Comparison of ENCODE assay signal across 22 cellular contexts in the genomic region with DNA sequence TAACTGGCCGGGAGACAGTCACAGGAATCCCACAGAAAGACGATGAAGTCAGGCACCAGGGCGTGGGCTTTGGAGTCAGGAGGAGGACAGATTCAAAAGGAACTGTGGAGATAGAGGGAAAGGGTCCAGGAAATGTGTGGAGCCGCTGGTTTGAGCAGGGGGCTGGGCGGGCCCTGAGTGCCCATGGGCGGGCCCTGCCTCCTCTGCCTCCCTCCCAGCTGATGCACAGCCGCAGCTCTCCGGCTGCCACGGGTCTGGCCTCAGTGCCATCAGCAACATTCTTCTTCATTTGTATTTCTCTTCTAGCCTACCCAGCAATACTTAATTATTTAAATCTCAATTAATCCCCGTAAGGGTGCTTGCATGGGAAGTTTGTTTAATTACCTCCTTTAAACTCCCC.
"Had no signal": no experiment of that assay in that cellular context is flagged by ENCODE, and none has a peak within 500 bp of the region (broad histone marks: within the 10 kb centered on the region; RNA-seq: fewer than 3 reads in every experiment).

No MANE protein-coding gene starts in this region.

- H3K9me3 ChIP-seq: MG63, SJSA1 had no signal

- DNase-seq: Karpas-422, KG1, MG63, NCI-H1092, NCI-H1105 treated with DMSO at 0.1 percent for 48 hours, NCI-H1417 treated with DMSO at 0.1 percent for 48 hours, NCI-H146, NCI-H1694 treated with DMSO at 0.1 percent for 48 hours, NCI-H1930, NCI-H2081, NCI-H2107, NCI-H226, NCI-H446, NCI-H510A, NCI-H524 treated with DMSO at 0.1 percent for 48 hours, NCI-H69, NCI-H774, Right ventricle myocardium superior, RPMI8226, SIG-M5 had no signal

- H3K27me3 ChIP-seq: MG63, SJSA1 had no signal

- H3K36me3 ChIP-seq: MG63, SJSA1 had no signal

- H3K27ac ChIP-seq: SJSA1, SK-N-MC had no signal

- H3K4me1 ChIP-seq: SJSA1 had no signal

- H3K4me3 ChIP-seq: MG63, SJSA1, SK-N-MC had no signal
